1 cellular context compared by ENCODE assay signal in the genomic region with DNA sequence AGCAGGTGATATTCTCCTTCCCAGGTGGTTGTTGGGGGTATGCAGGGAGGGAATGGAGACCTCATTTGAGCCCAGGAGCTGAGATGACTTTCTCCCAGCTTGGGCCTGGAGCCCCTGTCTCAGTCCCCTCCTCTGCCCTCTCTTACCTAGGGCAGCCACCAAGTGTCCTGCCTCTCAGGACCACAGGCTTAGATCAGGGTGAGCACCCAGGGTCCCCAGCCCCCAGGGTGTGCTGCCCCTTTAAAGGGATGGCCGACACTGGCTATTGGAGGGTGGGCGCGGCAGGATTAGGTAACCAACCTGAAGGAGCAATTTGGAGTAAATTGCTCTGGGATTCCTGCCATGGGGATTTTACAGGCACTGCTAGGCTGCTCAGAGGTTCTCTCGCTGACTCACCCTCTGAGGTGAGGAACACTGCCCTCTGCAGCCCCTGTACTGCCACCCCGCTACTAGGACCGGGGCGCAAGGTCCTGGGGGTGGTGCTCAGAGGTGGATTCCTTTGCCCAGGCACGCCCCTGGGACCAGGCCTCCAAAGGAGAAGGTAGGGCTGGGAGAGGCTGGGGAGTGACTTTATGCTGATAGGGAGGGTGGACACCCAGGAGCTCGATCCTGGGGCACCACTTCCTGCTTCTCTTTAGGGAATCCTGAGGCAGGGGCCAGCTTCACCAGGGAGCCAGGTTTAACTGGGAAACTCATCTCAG.
A peak's percentile ranks its signal among the peaks of the same experiment; 100 is the strongest.
TF ChIP-seq lines count a peak whose summit lies in the region.

No MANE protein-coding gene starts in this region.

TF ChIP-seq in K562, 482 proteins besides CTCF, POLR2A, EP300 and RAD21 (continued from another document and continues in another):
- TF ChIP-seq, protein P1, sequence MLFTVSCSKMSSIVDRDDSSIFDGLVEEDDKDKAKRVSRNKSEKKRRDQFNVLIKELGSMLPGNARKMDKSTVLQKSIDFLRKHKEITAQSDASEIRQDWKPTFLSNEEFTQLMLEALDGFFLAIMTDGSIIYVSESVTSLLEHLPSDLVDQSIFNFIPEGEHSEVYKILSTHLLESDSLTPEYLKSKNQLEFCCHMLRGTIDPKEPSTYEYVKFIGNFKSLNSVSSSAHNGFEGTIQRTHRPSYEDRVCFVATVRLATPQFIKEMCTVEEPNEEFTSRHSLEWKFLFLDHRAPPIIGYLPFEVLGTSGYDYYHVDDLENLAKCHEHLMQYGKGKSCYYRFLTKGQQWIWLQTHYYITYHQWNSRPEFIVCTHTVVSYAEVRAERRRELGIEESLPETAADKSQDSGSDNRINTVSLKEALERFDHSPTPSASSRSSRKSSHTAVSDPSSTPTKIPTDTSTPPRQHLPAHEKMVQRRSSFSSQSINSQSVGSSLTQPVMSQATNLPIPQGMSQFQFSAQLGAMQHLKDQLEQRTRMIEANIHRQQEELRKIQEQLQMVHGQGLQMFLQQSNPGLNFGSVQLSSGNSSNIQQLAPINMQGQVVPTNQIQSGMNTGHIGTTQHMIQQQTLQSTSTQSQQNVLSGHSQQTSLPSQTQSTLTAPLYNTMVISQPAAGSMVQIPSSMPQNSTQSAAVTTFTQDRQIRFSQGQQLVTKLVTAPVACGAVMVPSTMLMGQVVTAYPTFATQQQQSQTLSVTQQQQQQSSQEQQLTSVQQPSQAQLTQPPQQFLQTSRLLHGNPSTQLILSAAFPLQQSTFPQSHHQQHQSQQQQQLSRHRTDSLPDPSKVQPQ (CRISPR knock-in tag; IDR thresholded peaks at IDR 0.05; ENCODE audit: borderline replicate concordance) = no peak
- TF ChIP-seq, protein P2, sequence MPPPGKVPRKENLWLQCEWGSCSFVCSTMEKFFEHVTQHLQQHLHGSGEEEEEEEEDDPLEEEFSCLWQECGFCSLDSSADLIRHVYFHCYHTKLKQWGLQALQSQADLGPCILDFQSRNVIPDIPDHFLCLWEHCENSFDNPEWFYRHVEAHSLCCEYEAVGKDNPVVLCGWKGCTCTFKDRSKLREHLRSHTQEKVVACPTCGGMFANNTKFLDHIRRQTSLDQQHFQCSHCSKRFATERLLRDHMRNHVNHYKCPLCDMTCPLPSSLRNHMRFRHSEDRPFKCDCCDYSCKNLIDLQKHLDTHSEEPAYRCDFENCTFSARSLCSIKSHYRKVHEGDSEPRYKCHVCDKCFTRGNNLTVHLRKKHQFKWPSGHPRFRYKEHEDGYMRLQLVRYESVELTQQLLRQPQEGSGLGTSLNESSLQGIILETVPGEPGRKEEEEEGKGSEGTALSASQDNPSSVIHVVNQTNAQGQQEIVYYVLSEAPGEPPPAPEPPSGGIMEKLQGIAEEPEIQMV (tag; conservative IDR thresholded peaks at IDR 0.05; ENCODE audit: low read depth) = no peak
- no peak for TF ChIP-seq KDM2B (CRISPR knock-in tag; IDR thresholded peaks at IDR 0.05)
- no peak for TF ChIP-seq FOXK2 (conservative IDR thresholded peaks at IDR 0.05 in 1 of 2, IDR thresholded peaks at IDR 0.05 in 1 of 2; ENCODE audit: low read depth in 2 of 2)
- peak; percentile 86 for TF ChIP-seq MYNN (IDR thresholded peaks at IDR 0.05)
- no peak for TF ChIP-seq MYNN (CRISPR knock-in tag; IDR thresholded peaks at IDR 0.05)
- TF ChIP-seq, protein P3, sequence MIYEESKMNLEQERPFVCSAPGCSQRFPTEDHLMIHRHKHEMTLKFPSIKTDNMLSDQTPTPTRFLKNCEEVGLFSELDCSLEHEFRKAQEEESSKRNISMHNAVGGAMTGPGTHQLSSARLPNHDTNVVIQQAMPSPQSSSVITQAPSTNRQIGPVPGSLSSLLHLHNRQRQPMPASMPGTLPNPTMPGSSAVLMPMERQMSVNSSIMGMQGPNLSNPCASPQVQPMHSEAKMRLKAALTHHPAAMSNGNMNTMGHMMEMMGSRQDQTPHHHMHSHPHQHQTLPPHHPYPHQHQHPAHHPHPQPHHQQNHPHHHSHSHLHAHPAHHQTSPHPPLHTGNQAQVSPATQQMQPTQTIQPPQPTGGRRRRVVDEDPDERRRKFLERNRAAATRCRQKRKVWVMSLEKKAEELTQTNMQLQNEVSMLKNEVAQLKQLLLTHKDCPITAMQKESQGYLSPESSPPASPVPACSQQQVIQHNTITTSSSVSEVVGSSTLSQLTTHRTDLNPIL (CRISPR knock-in tag; IDR thresholded peaks at IDR 0.05) = no peak
- TF ChIP-seq KLF6 (CRISPR knock-in tag; IDR thresholded peaks at IDR 0.05; ENCODE audit: borderline replicate concordance) = no peak
- no peak for TF ChIP-seq CHCHD3 (CRISPR knock-in tag; IDR thresholded peaks at IDR 0.05)
- TF ChIP-seq, protein P4, sequence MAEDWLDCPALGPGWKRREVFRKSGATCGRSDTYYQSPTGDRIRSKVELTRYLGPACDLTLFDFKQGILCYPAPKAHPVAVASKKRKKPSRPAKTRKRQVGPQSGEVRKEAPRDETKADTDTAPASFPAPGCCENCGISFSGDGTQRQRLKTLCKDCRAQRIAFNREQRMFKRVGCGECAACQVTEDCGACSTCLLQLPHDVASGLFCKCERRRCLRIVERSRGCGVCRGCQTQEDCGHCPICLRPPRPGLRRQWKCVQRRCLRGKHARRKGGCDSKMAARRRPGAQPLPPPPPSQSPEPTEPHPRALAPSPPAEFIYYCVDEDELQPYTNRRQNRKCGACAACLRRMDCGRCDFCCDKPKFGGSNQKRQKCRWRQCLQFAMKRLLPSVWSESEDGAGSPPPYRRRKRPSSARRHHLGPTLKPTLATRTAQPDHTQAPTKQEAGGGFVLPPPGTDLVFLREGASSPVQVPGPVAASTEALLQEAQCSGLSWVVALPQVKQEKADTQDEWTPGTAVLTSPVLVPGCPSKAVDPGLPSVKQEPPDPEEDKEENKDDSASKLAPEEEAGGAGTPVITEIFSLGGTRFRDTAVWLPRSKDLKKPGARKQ (CRISPR knock-in tag; IDR thresholded peaks at IDR 0.05) = no peak
- TF ChIP-seq, protein P5, sequence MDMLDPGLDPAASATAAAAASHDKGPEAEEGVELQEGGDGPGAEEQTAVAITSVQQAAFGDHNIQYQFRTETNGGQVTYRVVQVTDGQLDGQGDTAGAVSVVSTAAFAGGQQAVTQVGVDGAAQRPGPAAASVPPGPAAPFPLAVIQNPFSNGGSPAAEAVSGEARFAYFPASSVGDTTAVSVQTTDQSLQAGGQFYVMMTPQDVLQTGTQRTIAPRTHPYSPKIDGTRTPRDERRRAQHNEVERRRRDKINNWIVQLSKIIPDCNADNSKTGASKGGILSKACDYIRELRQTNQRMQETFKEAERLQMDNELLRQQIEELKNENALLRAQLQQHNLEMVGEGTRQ (CRISPR knock-in tag; IDR thresholded peaks at IDR 0.05) = no peak
- no peak for TF ChIP-seq MTA1 (IDR thresholded peaks at IDR 0.05; ENCODE audit: borderline replicate concordance)
- no peak for TF ChIP-seq ZNF212 (CRISPR knock-in tag; IDR thresholded peaks at IDR 0.05)
- TF ChIP-seq SMARCA5 (IDR thresholded peaks at IDR 0.05) = no peak
- TF ChIP-seq ZNF444 (CRISPR knock-in tag; IDR thresholded peaks at IDR 0.05) = no peak
- no peak for TF ChIP-seq NCOA4 (IDR thresholded peaks at IDR 0.05; ENCODE audit: partially characterized antibody)
- no peak for TF ChIP-seq CEBPB (tag; IDR thresholded peaks at IDR 0.05)
- no peak for TF ChIP-seq ZNF354B (CRISPR knock-in tag; IDR thresholded peaks at IDR 0.05)
- no peak for TF ChIP-seq ZKSCAN8 (CRISPR knock-in tag; IDR thresholded peaks at IDR 0.05)
- TF ChIP-seq, protein P6, sequence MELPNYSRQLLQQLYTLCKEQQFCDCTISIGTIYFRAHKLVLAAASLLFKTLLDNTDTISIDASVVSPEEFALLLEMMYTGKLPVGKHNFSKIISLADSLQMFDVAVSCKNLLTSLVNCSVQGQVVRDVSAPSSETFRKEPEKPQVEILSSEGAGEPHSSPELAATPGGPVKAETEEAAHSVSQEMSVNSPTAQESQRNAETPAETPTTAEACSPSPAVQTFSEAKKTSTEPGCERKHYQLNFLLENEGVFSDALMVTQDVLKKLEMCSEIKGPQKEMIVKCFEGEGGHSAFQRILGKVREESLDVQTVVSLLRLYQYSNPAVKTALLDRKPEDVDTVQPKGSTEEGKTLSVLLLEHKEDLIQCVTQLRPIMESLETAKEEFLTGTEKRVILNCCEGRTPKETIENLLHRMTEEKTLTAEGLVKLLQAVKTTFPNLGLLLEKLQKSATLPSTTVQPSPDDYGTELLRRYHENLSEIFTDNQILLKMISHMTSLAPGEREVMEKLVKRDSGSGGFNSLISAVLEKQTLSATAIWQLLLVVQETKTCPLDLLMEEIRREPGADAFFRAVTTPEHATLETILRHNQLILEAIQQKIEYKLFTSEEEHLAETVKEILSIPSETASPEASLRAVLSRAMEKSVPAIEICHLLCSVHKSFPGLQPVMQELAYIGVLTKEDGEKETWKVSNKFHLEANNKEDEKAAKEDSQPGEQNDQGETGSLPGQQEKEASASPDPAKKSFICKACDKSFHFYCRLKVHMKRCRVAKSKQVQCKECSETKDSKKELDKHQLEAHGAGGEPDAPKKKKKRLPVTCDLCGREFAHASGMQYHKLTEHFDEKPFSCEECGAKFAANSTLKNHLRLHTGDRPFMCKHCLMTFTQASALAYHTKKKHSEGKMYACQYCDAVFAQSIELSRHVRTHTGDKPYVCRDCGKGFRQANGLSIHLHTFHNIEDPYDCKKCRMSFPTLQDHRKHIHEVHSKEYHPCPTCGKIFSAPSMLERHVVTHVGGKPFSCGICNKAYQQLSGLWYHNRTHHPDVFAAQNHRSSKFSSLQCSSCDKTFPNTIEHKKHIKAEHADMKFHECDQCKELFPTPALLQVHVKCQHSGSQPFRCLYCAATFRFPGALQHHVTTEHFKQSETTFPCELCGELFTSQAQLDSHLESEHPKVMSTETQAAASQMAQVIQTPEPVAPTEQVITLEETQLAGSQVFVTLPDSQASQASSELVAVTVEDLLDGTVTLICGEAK (IDR thresholded peaks at IDR 0.05) = no peak
- TF ChIP-seq, protein P6 (CRISPR knock-in tag; IDR thresholded peaks at IDR 0.05) = no peak
- TF ChIP-seq, protein P7, sequence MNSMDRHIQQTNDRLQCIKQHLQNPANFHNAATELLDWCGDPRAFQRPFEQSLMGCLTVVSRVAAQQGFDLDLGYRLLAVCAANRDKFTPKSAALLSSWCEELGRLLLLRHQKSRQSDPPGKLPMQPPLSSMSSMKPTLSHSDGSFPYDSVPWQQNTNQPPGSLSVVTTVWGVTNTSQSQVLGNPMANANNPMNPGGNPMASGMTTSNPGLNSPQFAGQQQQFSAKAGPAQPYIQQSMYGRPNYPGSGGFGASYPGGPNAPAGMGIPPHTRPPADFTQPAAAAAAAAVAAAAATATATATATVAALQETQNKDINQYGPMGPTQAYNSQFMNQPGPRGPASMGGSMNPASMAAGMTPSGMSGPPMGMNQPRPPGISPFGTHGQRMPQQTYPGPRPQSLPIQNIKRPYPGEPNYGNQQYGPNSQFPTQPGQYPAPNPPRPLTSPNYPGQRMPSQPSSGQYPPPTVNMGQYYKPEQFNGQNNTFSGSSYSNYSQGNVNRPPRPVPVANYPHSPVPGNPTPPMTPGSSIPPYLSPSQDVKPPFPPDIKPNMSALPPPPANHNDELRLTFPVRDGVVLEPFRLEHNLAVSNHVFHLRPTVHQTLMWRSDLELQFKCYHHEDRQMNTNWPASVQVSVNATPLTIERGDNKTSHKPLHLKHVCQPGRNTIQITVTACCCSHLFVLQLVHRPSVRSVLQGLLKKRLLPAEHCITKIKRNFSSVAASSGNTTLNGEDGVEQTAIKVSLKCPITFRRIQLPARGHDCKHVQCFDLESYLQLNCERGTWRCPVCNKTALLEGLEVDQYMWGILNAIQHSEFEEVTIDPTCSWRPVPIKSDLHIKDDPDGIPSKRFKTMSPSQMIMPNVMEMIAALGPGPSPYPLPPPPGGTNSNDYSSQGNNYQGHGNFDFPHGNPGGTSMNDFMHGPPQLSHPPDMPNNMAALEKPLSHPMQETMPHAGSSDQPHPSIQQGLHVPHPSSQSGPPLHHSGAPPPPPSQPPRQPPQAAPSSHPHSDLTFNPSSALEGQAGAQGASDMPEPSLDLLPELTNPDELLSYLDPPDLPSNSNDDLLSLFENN (IDR thresholded peaks at IDR 0.05; ENCODE audit: low read depth in 2 of 2, low read length in 2 of 2) = no peak
- TF ChIP-seq CHD1 (IDR thresholded peaks at IDR 0.05; ENCODE audit: low read length) = no peak
- no peak for TF ChIP-seq ZNF232 (CRISPR knock-in tag; IDR thresholded peaks at IDR 0.05)
- TF ChIP-seq ZNF77 (CRISPR knock-in tag; IDR thresholded peaks at IDR 0.05) = no peak
- TF ChIP-seq, protein P8, sequence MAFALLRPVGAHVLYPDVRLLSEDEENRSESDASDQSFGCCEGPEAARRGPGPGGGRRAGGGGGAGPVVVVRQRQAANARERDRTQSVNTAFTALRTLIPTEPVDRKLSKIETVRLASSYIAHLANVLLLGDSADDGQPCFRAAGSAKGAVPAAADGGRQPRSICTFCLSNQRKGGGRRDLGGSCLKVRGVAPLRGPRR (CRISPR knock-in tag; IDR thresholded peaks at IDR 0.05) = no peak
- TF ChIP-seq ZBTB7A (IDR thresholded peaks at IDR 0.05; ENCODE audit: borderline replicate concordance, control insufficient read depth, low read depth, low read length) = peak; percentile 80; the same call in 1 of the 2 replicates
- TF ChIP-seq PTRF (tag; IDR thresholded peaks at IDR 0.05) = no peak
- TF ChIP-seq, protein P9, sequence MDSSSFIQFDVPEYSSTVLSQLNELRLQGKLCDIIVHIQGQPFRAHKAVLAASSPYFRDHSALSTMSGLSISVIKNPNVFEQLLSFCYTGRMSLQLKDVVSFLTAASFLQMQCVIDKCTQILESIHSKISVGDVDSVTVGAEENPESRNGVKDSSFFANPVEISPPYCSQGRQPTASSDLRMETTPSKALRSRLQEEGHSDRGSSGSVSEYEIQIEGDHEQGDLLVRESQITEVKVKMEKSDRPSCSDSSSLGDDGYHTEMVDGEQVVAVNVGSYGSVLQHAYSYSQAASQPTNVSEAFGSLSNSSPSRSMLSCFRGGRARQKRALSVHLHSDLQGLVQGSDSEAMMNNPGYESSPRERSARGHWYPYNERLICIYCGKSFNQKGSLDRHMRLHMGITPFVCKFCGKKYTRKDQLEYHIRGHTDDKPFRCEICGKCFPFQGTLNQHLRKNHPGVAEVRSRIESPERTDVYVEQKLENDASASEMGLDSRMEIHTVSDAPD (CRISPR knock-in tag; IDR thresholded peaks at IDR 0.05) = no peak
- TF ChIP-seq POLR2H (tag; IDR thresholded peaks at IDR 0.05; ENCODE audit: low read depth) = no peak
- TF ChIP-seq KDM1A (IDR thresholded peaks at IDR 0.05) = no peak
